1 cellular context compared by ENCODE assay signal in genomic region chr9:37920471-37921167, GRCh38.
TF ChIP-seq lines count a peak whose summit lies in the region.

No MANE protein-coding gene starts in this region.

TF ChIP-seq in HepG2, 621 proteins besides CTCF, POLR2A, EP300 and RAD21 (continued from another document):
- peak; percentile 59; the same call in 1 of the 2 replicates for TF ChIP-seq HCFC1 (IDR thresholded peaks at IDR 0.05; ENCODE audit: low read depth, low read length)
- TF ChIP-seq THAP11 (CRISPR knock-in tag; IDR thresholded peaks at IDR 0.05): peak; percentile 96
- TF ChIP-seq RBM22 (optimal IDR thresholded peaks at IDR 0.05; ENCODE audit: low read length): peak; percentile 13
- no peak for TF ChIP-seq HES4 (CRISPR knock-in tag; IDR thresholded peaks at IDR 0.05; ENCODE audit: borderline replicate concordance)
- peak; percentile 35; the same call in 1 of the 2 replicates for TF ChIP-seq NFYC (CRISPR knock-in tag; IDR thresholded peaks at IDR 0.05)
